ENCODE assay signal across 34 cellular contexts in the genomic region with DNA sequence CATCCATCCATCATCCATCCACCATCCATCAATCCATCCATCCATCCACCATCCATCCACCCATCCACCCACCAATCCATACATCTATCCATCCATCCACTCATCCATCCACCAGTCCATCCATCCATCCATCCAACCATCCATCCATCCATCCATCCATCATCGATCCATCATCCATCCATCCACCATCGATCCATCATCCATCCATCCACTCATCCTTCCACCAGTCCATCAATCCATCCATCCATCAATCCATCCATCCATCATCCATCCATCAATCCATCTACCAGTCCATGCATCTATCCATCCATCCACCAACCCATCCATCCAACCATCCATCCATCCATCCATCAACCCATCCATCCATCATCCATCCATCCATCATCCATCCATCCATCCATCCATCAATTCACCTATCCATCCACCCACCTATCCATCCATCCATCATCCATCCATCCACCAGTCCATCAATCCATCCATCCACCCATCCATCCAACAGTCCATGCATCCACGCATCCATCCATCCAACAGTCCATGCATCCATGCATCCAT. TPM values are rescaled to one million over a fixed set of nuclear protein-coding genes. Genes with fewer than 3 reads are reported as not detected.
"Had no signal": no experiment of that assay in that cellular context is flagged by ENCODE, and none has a peak within 500 bp of the region (broad histone marks: within the 10 kb centered on the region; RNA-seq: fewer than 3 reads in every experiment).

No MANE protein-coding gene starts in this region.

- H3K4me1 ChIP-seq: colonic mucosa, gastroesophageal sphincter had no signal

- FAIRE-seq: astrocyte, endometrium, endothelial cell of umbilical vein had no signal

- H3K36me3 ChIP-seq: brain microvascular endothelial cell, colonic mucosa, esophagus squamous epithelium, gastroesophageal sphincter, heart right ventricle had no signal

- H3K4me3 ChIP-seq: colonic mucosa, esophagus squamous epithelium, gastroesophageal sphincter, heart right ventricle had no signal

- DNase-seq: activated CD4-positive, alpha-beta memory T cell treated with anti-CD3 and anti-CD28 coated beads for 36 hours; activated CD4-positive, alpha-beta T cell treated with anti-CD3 and anti-CD28 coated beads for 36 hours; activated CD4-positive, alpha-beta T cell treated with anti-CD3 and anti-CD28 coated beads, Interleukin-2, amount 10 ng/mL, durations not matched to agents 24 days and 14 days; activated CD4-positive, CD25-positive, alpha-beta regulatory T cell; activated CD4-positive, CD25-positive, alpha-beta regulatory T cell treated with anti-CD3 and anti-CD28 coated beads, Interleukin-2, amount 50 U/mL, for 72 hours; activated CD8-positive, alpha-beta memory T cell treated with anti-CD3 and anti-CD28 coated beads, Interleukin-2, amount 10 ng/mL, durations not matched to agents 7 days and 5 days; activated CD8-positive, alpha-beta memory T cell treated with anti-CD3 and anti-CD28 coated beads, Interleukin-2, amount 50 U/mL, for 4 hours; activated CD8-positive, alpha-beta T cell treated with anti-CD3 and anti-CD28 coated beads, Interleukin-2, amount 10 ng/mL, durations not matched to agents 7 days and 5 days; activated gamma-delta T cell; activated naive CD4-positive, alpha-beta T cell; activated naive CD4-positive, alpha-beta T cell treated with anti-CD3 and anti-CD28 coated beads, Interleukin-2, amount 50 U/mL, for 16 hours; activated T-cell treated with anti-CD3 and anti-CD28 coated beads, Interleukin-2, amount 50 U/mL, for 1 hour; activated T-cell treated with anti-CD3 and anti-CD28 coated beads, Interleukin-2, amount 50 U/mL, for 48 hours; amniotic stem cell; anterior cingulate cortex; brain microvascular endothelial cell; caudate nucleus; colonic mucosa; effector CD8-positive, alpha-beta T cell; esophagus squamous epithelium; foreskin melanocyte; heart right ventricle; T-helper 2 cell had no signal

- ATAC-seq: activated CD4-positive, alpha-beta T cell treated with anti-CD3 and anti-CD28 coated beads for 36 hours; activated CD8-positive, alpha-beta memory T cell treated with anti-CD3 and anti-CD28 coated beads, Interleukin-2, amount 10 ng/mL, durations not matched to agents 7 days and 5 days; activated CD8-positive, alpha-beta T cell treated with anti-CD3 and anti-CD28 coated beads, Interleukin-2, amount 10 ng/mL, durations not matched to agents 7 days and 5 days; gastroesophageal sphincter; heart right ventricle had no signal

- H3K9me3 ChIP-seq: colonic mucosa, esophagus squamous epithelium, gastroesophageal sphincter, heart right ventricle had no signal

- H3K27ac ChIP-seq: brain microvascular endothelial cell, colonic mucosa, epithelial cell of prostate, esophagus squamous epithelium, gastroesophageal sphincter, heart right ventricle had no signal

- H3K27me3 ChIP-seq: colonic mucosa had no signal

RNA-seq across cellular contexts. Expression of a gene that starts 39.3 kb away (rescaled TPM):
- total RNA-seq: activated CD4-positive, alpha-beta memory T cell treated with anti-CD3 and anti-CD28 coated beads for 36 hours; activated CD4-positive, alpha-beta T cell treated with anti-CD3 and anti-CD28 coated beads for 36 hours; activated CD4-positive, alpha-beta T cell treated with anti-CD3 and anti-CD28 coated beads, Interleukin-2, amount 10 ng/mL, durations not matched to agents 24 days and 14 days; activated CD8-positive, alpha-beta memory T cell treated with anti-CD3 and anti-CD28 coated beads for 36 hours; activated CD8-positive, alpha-beta memory T cell treated with anti-CD3 and anti-CD28 coated beads, Interleukin-2, amount 10 ng/mL, durations not matched to agents 7 days and 5 days; activated CD8-positive, alpha-beta T cell treated with anti-CD3 and anti-CD28 coated beads, Interleukin-2, amount 10 ng/mL, durations not matched to agents 7 days and 5 days; astrocyte; chondrocyte; esophagus squamous epithelium; fibroblast of lung; fibroblast of villous mesenchyme; gastroesophageal sphincter; glomerular endothelial cell; T-helper 1 cell treated with Interleukin-12 subunit alpha and Interleukin-12 subunit beta and Interleukin-4 antibody, amounts not matched to agents 30 ng/mL and 1 ng/mL, for 36 hours had no signal
- polyA plus RNA-seq: fibroblast of lung had no signal

RNA-seq across cellular contexts. Expression of a gene that starts 51.6 kb away (rescaled TPM):
- total RNA-seq: activated CD8-positive, alpha-beta T cell treated with anti-CD3 and anti-CD28 coated beads, Interleukin-2, amount 10 ng/mL, durations not matched to agents 7 days and 5 days; fibroblast of lung; fibroblast of villous mesenchyme had no signal
